ENCODE assay signal across 16 cellular contexts in the genomic region with DNA sequence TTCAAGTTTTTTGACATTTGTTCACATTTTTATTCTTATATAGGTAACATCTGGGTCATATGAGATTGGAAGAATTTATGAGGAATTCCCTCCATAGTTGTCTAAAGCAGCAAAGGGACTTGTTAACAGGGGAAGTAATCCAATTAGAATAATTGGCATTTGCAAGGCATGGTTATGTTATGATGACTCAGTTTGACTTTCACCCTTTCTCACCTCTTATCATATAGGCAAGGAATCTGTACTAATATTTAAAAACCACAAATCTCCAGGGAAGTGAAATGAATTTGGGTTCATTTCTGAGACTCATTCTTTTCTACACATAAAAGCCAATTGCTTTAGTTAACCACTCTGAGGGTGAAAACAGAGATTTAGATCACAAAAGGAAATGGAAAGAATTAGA.
DNase-seq lines count a peak whose midpoint lies in the region; ATAC-seq and TF ChIP-seq lines count a peak whose summit lies in the region.
"Had no signal": no experiment of that assay in that cellular context is flagged by ENCODE, and none has a peak within 500 bp of the region (broad histone marks: within the 10 kb centered on the region; RNA-seq: fewer than 3 reads in every experiment).

No MANE protein-coding gene starts in this region.

- no peaks in the 10 kb centered on the region for H3K4me1 Mint-ChIP-seq in naive thymus-derived CD8-positive, alpha-beta T cell

- no peak overlapping the region for H3K4me3 Mint-ChIP-seq in naive thymus-derived CD8-positive, alpha-beta T cell

- H3K36me3 ChIP-seq in adipocyte (ENCODE audit: control insufficient read depth, insufficient read depth, low read length, severe bottlenecking), result no peaks in the 10 kb centered on the region

- POLR2A ChIA-PET in naive thymus-derived CD8-positive, alpha-beta T cell (lab: Charles Lee), result no interaction called here

- H3K4me1 ChIP-seq in adipocyte (ENCODE audit: control insufficient read depth, insufficient read depth, low read length), result peaks cover 9% of the 10 kb centered on the region

- no peak overlapping the region for H3K9ac ChIP-seq in adipocyte (ENCODE audit: low read length)

- peaks cover 0 to 6% (median 2%) of the 10 kb centered on the region in 9 donors for H3K9me3 Mint-ChIP-seq in naive thymus-derived CD8-positive, alpha-beta T cell

- no peak overlapping the region for H3K27ac Mint-ChIP-seq in naive thymus-derived CD8-positive, alpha-beta T cell

- H3K36me3 Mint-ChIP-seq in naive thymus-derived CD8-positive, alpha-beta T cell, result no peaks in the 10 kb centered on the region

- DNase-seq in GM04503 (ENCODE audit: low read depth) (peak; percentile 9), adipocyte (ENCODE audit: low read depth) (peak; percentile 17), fibroblast of the aortic adventitia (ENCODE audit: low read depth) (peak; percentile 8), NCI-H146 treated with DMSO at 0.1 percent for 48 hours (lab: John Stamatoyannopoulos, UW; ENCODE audit: unreplicated experiment) (no peak), NCI-H526 treated with DMSO at 0.1 percent for 48 hours (lab: John Stamatoyannopoulos, UW) (no peak)
- DNase-seq in naive thymus-derived CD8-positive, alpha-beta T cell, result no peak
- DNase-seq: DMS 273 treated with DMSO at 0.1 percent for 48 hours; IMR-90; Karpas-422; MM.1S; NCI-H1105; NCI-H1694 treated with DMSO at 0.1 percent for 48 hours; NCI-H2107; NCI-H345; NK-92 treated with Interleukin-12 subunit alpha and Interleukin-12 subunit beta, amount 100 ng/mL, for 24 hours had no signal

- H3K4me3 ChIP-seq in adipocyte (ENCODE audit: low read length) (no peak overlapping the region), fibroblast of the aortic adventitia (ENCODE audit: low read depth, low read length) (no peak overlapping the region)

- H3K27me3 Mint-ChIP-seq in naive thymus-derived CD8-positive, alpha-beta T cell, result peaks cover 0 to 10% (median 7%) of the 10 kb centered on the region in 5 donors

- no peak for TF ChIP-seq CTCF in fibroblast of the aortic adventitia (IDR thresholded peaks at IDR 0.05; ENCODE audit: insufficient read depth, low read length)

- no peak for ATAC-seq in HG02763 (IDR thresholded peaks at IDR 0.05; ENCODE audit: unreplicated experiment)
- ATAC-seq in naive thymus-derived CD8-positive, alpha-beta T cell, result no peak

- H3K9me3 ChIP-seq in adipocyte (ENCODE audit: control insufficient read depth, low read length), result peaks cover 3% of the 10 kb centered on the region

- no peaks in the 10 kb centered on the region for H3K27me3 ChIP-seq in adipocyte (replicated peaks; ENCODE audit: control insufficient read depth, insufficient read depth, low read length)

Comparison
In these comparisons a context has a peak if more than half of its experiments do, and no peak if none do; other contexts are left out.
1. DNase-seq: peak in GM04503 (single experiment), adipocyte (single experiment) and fibroblast of the aortic adventitia (single experiment); none in NCI-H146 treated with DMSO at 0.1 percent for 48 hours (single experiment), NCI-H526 treated with DMSO at 0.1 percent for 48 hours (single experiment) and naive thymus-derived CD8-positive, alpha-beta T cell (0 of 10).